ENCODE assay signal across 8 cellular contexts in genomic region chr9:126860077-126860756, GRCh38. TPM values are rescaled to one million over a fixed set of nuclear protein-coding genes. Genes with fewer than 3 reads are reported as not detected.
DNase-seq lines count a peak whose midpoint lies in the region; ATAC-seq and TF ChIP-seq lines count a peak whose summit lies in the region.

ZBTB34 (plus strand) TSS chr9:126860639; CDS start chr9:126879400, 18,761 bp downstream.

- DNase-seq in NT2/D1 (ENCODE audit: low read depth, low spot score) (no peak), esophagus muscularis mucosa (ENCODE audit: extremely low spot score) (no peak)
- peak; percentile 87 for DNase-seq in activated T-cell treated with anti-CD3 and anti-CD28 coated beads, Interleukin-2, amount 50 U/mL, for 1 hour
- DNase-seq in naive thymus-derived CD4-positive, alpha-beta T cell: peak; percentile 67 to 92 (median 82)
- DNase-seq in stimulated activated naive CD4-positive, alpha-beta T cell (lab: John Stamatoyannopoulos, UW): peak; percentile 56 to 88 (median 74)

- H3K9me3 Mint-ChIP-seq in naive thymus-derived CD4-positive, alpha-beta T cell: no peaks in the 10 kb centered on the region

- no peaks in the 10 kb centered on the region for H3K27me3 ChIP-seq in BLaER1 treated with 17β-estradiol and CSF1 and Interleukin-3, amounts not matched to agents 10 nM and 100 nM
- H3K27me3 ChIP-seq in NT2/D1 (ENCODE audit: insufficient read depth, insufficient read length) (peaks cover 6% of the 10 kb centered on the region), esophagus muscularis mucosa (no peaks in the 10 kb centered on the region)
- no peaks in the 10 kb centered on the region for H3K27me3 ChIP-seq in naive thymus-derived CD4-positive, alpha-beta T cell (ENCODE audit: control insufficient read depth in 2 of 2, insufficient read depth in 2 of 2, low read length in 2 of 2)

- H3K36me3 ChIP-seq in BLaER1 treated with 17β-estradiol and CSF1 and Interleukin-3, amounts not matched to agents 10 nM and 100 nM: peaks cover 17 to 22% (median 21%) of the 10 kb centered on the region in 11 experiments
- H3K36me3 ChIP-seq in NT2/D1 (ENCODE audit: insufficient read depth, insufficient read length, low read length) (peaks cover 14% of the 10 kb centered on the region), esophagus muscularis mucosa (peaks cover 0 to 15% (median 5%) of the 10 kb centered on the region in 4 donors)
- no peaks in the 10 kb centered on the region for H3K36me3 ChIP-seq in naive thymus-derived CD4-positive, alpha-beta T cell (ENCODE audit: control insufficient read depth in 2 of 3, insufficient read depth in 3 of 3, low read length in 3 of 3)

- H4K20me1 ChIP-seq in BLaER1 treated with 17β-estradiol and CSF1 and Interleukin-3, amounts not matched to agents 10 nM and 100 nM: peaks cover 7 to 42% (median 28%) of the 10 kb centered on the region in 11 experiments; a peak in 18 of 22 replicates

- H3K9ac ChIP-seq in BLaER1 treated with 17β-estradiol and CSF1 and Interleukin-3, amounts not matched to agents 10 nM and 100 nM: peak within 1 kb of the TSS; percentile 86 to 96 (median 92)
- peak within 1 kb of the TSS; percentile 84 for H3K9ac ChIP-seq in NT2/D1 (ENCODE audit: insufficient read length, low read depth)

- peaks cover 18 to 40% (median 30%) of the 10 kb centered on the region in 7 donors for H3K4me1 Mint-ChIP-seq in naive thymus-derived CD4-positive, alpha-beta T cell

- peaks cover 0 to 5% (median 4%) of the 10 kb centered on the region in 5 donors for H3K36me3 Mint-ChIP-seq in naive thymus-derived CD4-positive, alpha-beta T cell

- H3K27ac ChIP-seq in BLaER1 treated with 17β-estradiol and CSF1 and Interleukin-3, amounts not matched to agents 10 nM and 100 nM: peak within 1 kb of the TSS; percentile 83 to 94 (median 88)
- peak within 1 kb of the TSS; percentile 83 to 96 (median 94) for H3K27ac ChIP-seq in esophagus muscularis mucosa (replicated peaks in 1 of 4)
- peak within 1 kb of the TSS; percentile 84 for H3K27ac ChIP-seq in naive thymus-derived CD4-positive, alpha-beta T cell (ENCODE audit: low read depth, low read length)

- H3K27ac Mint-ChIP-seq in naive thymus-derived CD4-positive, alpha-beta T cell: peak within 1 kb of the TSS; percentile 68 to 92 (median 85)

- ATAC-seq in GM19035 (IDR thresholded peaks at IDR 0.05; ENCODE audit: unreplicated experiment): peak; percentile 71
- ATAC-seq in HG03280 (IDR thresholded peaks at IDR 0.05; ENCODE audit: unreplicated experiment): peak; percentile 72
- peak; percentile 91 for ATAC-seq in naive thymus-derived CD4-positive, alpha-beta T cell

- no peaks in the 10 kb centered on the region for H3K9me3 ChIP-seq in BLaER1 treated with 17β-estradiol and CSF1 and Interleukin-3, amounts not matched to agents 10 nM and 100 nM (replicated peaks in 1 of 11)
- H3K9me3 ChIP-seq in NT2/D1 (ENCODE audit: insufficient read depth, low read length): no peaks in the 10 kb centered on the region
- H3K9me3 ChIP-seq in esophagus muscularis mucosa: no peaks in the 10 kb centered on the region
- H3K9me3 ChIP-seq in naive thymus-derived CD4-positive, alpha-beta T cell (ENCODE audit: control insufficient read depth in 2 of 3, low read length in 3 of 3): no peaks in the 10 kb centered on the region

- peaks cover 24 to 44% (median 36%) of the 10 kb centered on the region in 10 experiments for H3K4me1 ChIP-seq in BLaER1 treated with 17β-estradiol and CSF1 and Interleukin-3, amounts not matched to agents 10 nM and 100 nM
- H3K4me1 ChIP-seq in NT2/D1 (ENCODE audit: insufficient read depth, insufficient read length): peaks cover 2% of the 10 kb centered on the region
- peaks cover 28 to 47% (median 39%) of the 10 kb centered on the region in 4 donors for H3K4me1 ChIP-seq in esophagus muscularis mucosa
- peaks cover 10 to 25% of the 10 kb centered on the region in 2 donors for H3K4me1 ChIP-seq in naive thymus-derived CD4-positive, alpha-beta T cell (ENCODE audit: control insufficient read depth in 2 of 2, insufficient read depth in 2 of 2, low read length in 2 of 2)

- POLR2A ChIA-PET in naive thymus-derived CD4-positive, alpha-beta T cell (lab: Charles Lee): interaction anchor here (1.4 kb wide), 1 partner anchor 137 kb away, joined by 4 read pairs; no protein-coding TSS in a partner anchor

- H3K27me3 Mint-ChIP-seq in naive thymus-derived CD4-positive, alpha-beta T cell: peaks cover 0 to 38% (median 6%) of the 10 kb centered on the region in 5 donors

- 0% methylated on average over 39 of the region's 67 CpGs for WGBS in esophagus muscularis mucosa

- intact Hi-C loops in esophagus muscularis mucosa (cut with DNase I): loop anchor here (5.0 kb wide), 1 partner anchor 57 kb away; no protein-coding TSS in a partner anchor
- intact Hi-C loops in naive thymus-derived CD4-positive, alpha-beta T cell (cut with micrococcal nuclease): loop anchor here (1.0 to 5.0 kb wide), 5 partner anchors 55 to 339 kb away; partner anchors contain the start of genes ZBTB43 (in 2 of the 2) and RALGPS1 (in 1 of the 2)

- peak within 1 kb of the TSS; percentile 85 to 98 (median 97) for H3K4me3 ChIP-seq in BLaER1 treated with 17β-estradiol and CSF1 and Interleukin-3, amounts not matched to agents 10 nM and 100 nM
- H3K4me3 ChIP-seq in NT2/D1 (ENCODE audit: insufficient read length, low read depth) (peak within 1 kb of the TSS; percentile 73), esophagus muscularis mucosa (peak within 1 kb of the TSS; percentile 90 to 99 (median 94))
- peak within 1 kb of the TSS; percentile 65 for H3K4me3 ChIP-seq in naive thymus-derived CD4-positive, alpha-beta T cell (ENCODE audit: low read length)

- peak in 2 of 3 experiments; percentile 99 to 100 for TF ChIP-seq CTCF in esophagus muscularis mucosa (IDR thresholded peaks at IDR 0.05)

- peak within 1 kb of the TSS; percentile 84 to 94 (median 90) for H3K4me3 Mint-ChIP-seq in naive thymus-derived CD4-positive, alpha-beta T cell

- peak within 1 kb of the TSS; percentile 84 to 98 (median 93) for H3K4me2 ChIP-seq in BLaER1 treated with 17β-estradiol and CSF1 and Interleukin-3, amounts not matched to agents 10 nM and 100 nM

- TF ChIP-seq EP300 in esophagus muscularis mucosa (IDR thresholded peaks at IDR 0.05): no peak

- CTCF ChIA-PET in naive thymus-derived CD4-positive, alpha-beta T cell (lab: Charles Lee): interaction anchor here (0.6 to 1.2 kb wide), 2 partner anchors 13 to 45 kb away, joined by 3 to 4 read pairs; no protein-coding TSS in a partner anchor

- TF ChIP-seq POLR2A in esophagus muscularis mucosa (IDR thresholded peaks at IDR 0.05; ENCODE audit: low read depth): no peak

RNA-seq across cellular contexts. Expression of gene ZBTB34, which starts in this region (rescaled TPM):
- total RNA-seq in esophagus muscularis mucosa: 10 to 100 TPM; 10.4 to 16.8 (median 12.6) TPM
- total RNA-seq in naive thymus-derived CD4-positive, alpha-beta T cell: 1 to 10 TPM; 5.2 to 9.4 (median 8.8) TPM
- 1 to 10 TPM in 1 of 2 donors, under 1 TPM in 1; 0.73 to 1.2 TPM for polyA plus RNA-seq in naive thymus-derived CD4-positive, alpha-beta T cell

Comparison
In these comparisons a context has a peak if more than half of its experiments do, and no peak if none do; other contexts are left out.
1. DNase-seq: peak in activated T-cell treated with anti-CD3 and anti-CD28 coated beads, Interleukin-2, amount 50 U/mL, for 1 hour (single experiment), naive thymus-derived CD4-positive, alpha-beta T cell (9 of 9) and stimulated activated naive CD4-positive, alpha-beta T cell (6 of 6); none in NT2/D1 (single experiment) and esophagus muscularis mucosa (single experiment).
2. Peak in every context shown above with its lines, with median percentiles within 50 percentile points of each other: H3K27ac ChIP-seq, H3K4me3 ChIP-seq and ATAC-seq.